ENCODE assay signal across 8 cellular contexts in genomic region chr15:48177875-48178611, GRCh38. TPM values are rescaled to one million over a fixed set of nuclear protein-coding genes. Genes with fewer than 3 reads are reported as not detected.
A peak's percentile ranks its signal among the peaks of the same experiment; 100 is the strongest.
DNase-seq lines count a peak whose midpoint lies in the region; ATAC-seq and TF ChIP-seq lines count a peak whose summit lies in the region.

TSS of gene MYEF2 (minus strand) at chr15:48178295. CDS start at chr15:48178237, 58 bp downstream.

- H3K4me1 ChIP-seq in mucosa of descending colon (ENCODE audit: low read depth), result no peaks in the 10 kb centered on the region

- DNase-seq in AG08396 (ENCODE audit: low spot score) (peak; percentile 80), NCI-H748 (lab: John Stamatoyannopoulos, UW; ENCODE audit: unreplicated experiment) (peak; percentile 90), activated T-cell treated with anti-CD3 and anti-CD28 coated beads for 48 hours (ENCODE audit: low read depth) (peak; percentile 62), erythroblast (lab: John Stamatoyannopoulos, UW) (peak; percentile 71 to 77), mucosa of descending colon (peak; percentile 75 to 79 (median 76))
- peak; percentile 13 to 34 for DNase-seq in stimulated activated CD8-positive, alpha-beta memory T cell treated with anti-CD3 and anti-CD28 coated beads, Interleukin-4, amount 100 ng/mL, for 1 hour (ENCODE audit: low read depth in 2 of 2, low spot score in 1 of 2)

- H3K36me3 ChIP-seq in mucosa of descending colon (ENCODE audit: low read depth), result no peaks in the 10 kb centered on the region

- H3K9me3 ChIP-seq in mucosa of descending colon, result no peaks in the 10 kb centered on the region

- no peak for TF ChIP-seq CTCF in mucosa of descending colon (IDR thresholded peaks at IDR 0.05)

- H3K4me3 ChIP-seq in mucosa of descending colon, result peak within 1 kb of the TSS; percentile 15

- TF ChIP-seq POLR2A in erythroblast (IDR thresholded peaks at IDR 0.05; ENCODE audit: low read length), result no peak

- intact Hi-C loops in mucosa of descending colon (cut with DNase I, micrococcal nuclease), result no loop called here

- ATAC-seq in GM19025 (IDR thresholded peaks at IDR 0.05; ENCODE audit: low read depth, unreplicated experiment) (peak; percentile 67), HG03280 (IDR thresholded peaks at IDR 0.05; ENCODE audit: unreplicated experiment) (peak; percentile 67), mucosa of descending colon (peak; percentile 89)

RNA-seq across cellular contexts. Expression of gene MYEF2, which starts in this region (rescaled TPM):
- 10 to 100 TPM in 2 of 3 donors, 1 to 10 TPM in 1; 9.5 to 29.6 (median 14.0) TPM for total RNA-seq in mucosa of descending colon

Comparison
In these comparisons a context has a peak if more than half of its experiments do, and no peak if none do; other contexts are left out.
1. Peak in every context shown above with its lines: DNase-seq, ATAC-seq and H3K4me3 ChIP-seq.
2. DNase-seq: peak in every context shown above with its lines; median percentile 90 in NCI-H748; 80 in AG08396; 76 in mucosa of descending colon; 74 in erythroblast; 62 in activated T-cell treated with anti-CD3 and anti-CD28 coated beads for 48 hours; 24 in stimulated activated CD8-positive, alpha-beta memory T cell treated with anti-CD3 and anti-CD28 coated beads, Interleukin-4, amount 100 ng/mL, for 1 hour.